ENCODE assay signal across 8 cellular contexts in genomic region chr3:197748597-197749314, GRCh38. TPM values are rescaled to one million over a fixed set of nuclear protein-coding genes. Genes with fewer than 3 reads are reported as not detected.
DNase-seq lines count a peak whose midpoint lies in the region; ATAC-seq and TF ChIP-seq lines count a peak whose summit lies in the region.

No MANE protein-coding gene starts in this region.

- intact Hi-C loops in thyroid gland (cut with DNase I): no loop called here

- no peaks in the 10 kb centered on the region for H3K27me3 ChIP-seq in thyroid gland

- H3K4me3 Mint-ChIP-seq in activated naive CD4-positive, alpha-beta T cell treated with anti-CD3 and anti-CD28 coated beads, Interleukin-2, amount 50 U/mL, for 24 hours: peak overlapping the region; percentile 99
- H3K4me3 Mint-ChIP-seq in activated naive CD8-positive, alpha-beta T cell treated with anti-CD3 and anti-CD28 coated beads, Interleukin-2, amount 50 U/mL, for 24 hours: peak overlapping the region; percentile 86

- DNase-seq in activated naive CD4-positive, alpha-beta T cell treated with anti-CD3 and anti-CD28 coated beads, Interleukin-2, amount 50 U/mL, for 16 hours: no peak
- no peak for DNase-seq in activated naive CD8-positive, alpha-beta T cell treated with anti-CD3 and anti-CD28 coated beads, Interleukin-2, amount 50 U/mL, for 24 hours
- peak; percentile 13 for DNase-seq in kidney tubule cell (ENCODE audit: low spot score)
- no peak for DNase-seq in thyroid gland
- no peak for DNase-seq in NK-92 (lab: John Stamatoyannopoulos, UW; ENCODE audit: unreplicated experiment)
- no peak for DNase-seq in T-helper 9 cell
- no peak for DNase-seq in NCI-H526 treated with DMSO at 0.1 percent for 48 hours (lab: John Stamatoyannopoulos, UW)

- H3K9me3 ChIP-seq in thyroid gland: no peaks in the 10 kb centered on the region

- peak overlapping the region; percentile 38 to 98 (median 95) for H3K27ac ChIP-seq in thyroid gland

- 39 to 42% methylated on average over 12 of the region's 12 CpGs for WGBS in thyroid gland, 2 donors

- ATAC-seq in activated naive CD8-positive, alpha-beta T cell treated with anti-CD3 and anti-CD28 coated beads, Interleukin-2, amount 50 U/mL, for 24 hours: no peak

- no peaks in the 10 kb centered on the region for H3K9me3 Mint-ChIP-seq in activated naive CD4-positive, alpha-beta T cell treated with anti-CD3 and anti-CD28 coated beads, Interleukin-2, amount 50 U/mL, for 24 hours
- H3K9me3 Mint-ChIP-seq in activated naive CD8-positive, alpha-beta T cell treated with anti-CD3 and anti-CD28 coated beads, Interleukin-2, amount 50 U/mL, for 24 hours: no peaks in the 10 kb centered on the region

- no peaks in the 10 kb centered on the region for H3K27me3 Mint-ChIP-seq in activated naive CD4-positive, alpha-beta T cell treated with anti-CD3 and anti-CD28 coated beads, Interleukin-2, amount 50 U/mL, for 24 hours
- no peaks in the 10 kb centered on the region for H3K27me3 Mint-ChIP-seq in activated naive CD8-positive, alpha-beta T cell treated with anti-CD3 and anti-CD28 coated beads, Interleukin-2, amount 50 U/mL, for 24 hours

- H3K36me3 Mint-ChIP-seq in activated naive CD4-positive, alpha-beta T cell treated with anti-CD3 and anti-CD28 coated beads, Interleukin-2, amount 50 U/mL, for 24 hours: peaks cover 3% of the 10 kb centered on the region
- H3K36me3 Mint-ChIP-seq in activated naive CD8-positive, alpha-beta T cell treated with anti-CD3 and anti-CD28 coated beads, Interleukin-2, amount 50 U/mL, for 24 hours (ENCODE audit: low read depth): no peaks in the 10 kb centered on the region

- no peaks in the 10 kb centered on the region for H3K36me3 ChIP-seq in thyroid gland

- TF ChIP-seq POLR2A in thyroid gland (IDR thresholded peaks at IDR 0.05): no peak

- TF ChIP-seq CTCF in thyroid gland (IDR thresholded peaks at IDR 0.05): no peak

- H3K4me1 Mint-ChIP-seq in activated naive CD4-positive, alpha-beta T cell treated with anti-CD3 and anti-CD28 coated beads, Interleukin-2, amount 50 U/mL, for 24 hours: peaks cover 42% of the 10 kb centered on the region
- H3K4me1 Mint-ChIP-seq in activated naive CD8-positive, alpha-beta T cell treated with anti-CD3 and anti-CD28 coated beads, Interleukin-2, amount 50 U/mL, for 24 hours: peaks cover 35% of the 10 kb centered on the region

- peak overlapping the region; percentile 39 to 84 (median 59) for H3K4me3 ChIP-seq in thyroid gland (replicated peaks in 1 of 3)

- peaks cover 7 to 20% of the 10 kb centered on the region in 2 donors for H3K4me1 ChIP-seq in thyroid gland

- peak overlapping the region; percentile 98 for H3K27ac Mint-ChIP-seq in activated naive CD4-positive, alpha-beta T cell treated with anti-CD3 and anti-CD28 coated beads, Interleukin-2, amount 50 U/mL, for 24 hours
- H3K27ac Mint-ChIP-seq in activated naive CD8-positive, alpha-beta T cell treated with anti-CD3 and anti-CD28 coated beads, Interleukin-2, amount 50 U/mL, for 24 hours: peak overlapping the region; percentile 87

RNA-seq across cellular contexts. Expression of gene FYTTD1, which starts 0.9 kb away (rescaled TPM):
- 10 to 100 TPM; 34.2 to 46.2 (median 40.3) TPM for total RNA-seq in thyroid gland

RNA-seq across cellular contexts. Expression of gene RUBCN, which starts 12.1 kb away (rescaled TPM):
- total RNA-seq in thyroid gland: 10 to 100 TPM; 36.8 to 56.7 (median 46.4) TPM

RNA-seq across cellular contexts. Expression of gene LRCH3, which starts 42.3 kb away (rescaled TPM):
- total RNA-seq in thyroid gland: 10 to 100 TPM; 36.7 to 68.3 (median 54.9) TPM
